ENCODE assay signal across 8 cellular contexts in genomic region chr12:122499991-122500684, GRCh38. TPM values are rescaled to one million over a fixed set of nuclear protein-coding genes. Genes with fewer than 3 reads are reported as not detected.
DNase-seq lines count a peak whose midpoint lies in the region; ATAC-seq, FAIRE-seq and TF ChIP-seq lines count a peak whose summit lies in the region.

No MANE protein-coding gene starts in this region.

- DNase-seq in GM12864 (ENCODE audit: low read depth), result no peak
- DNase-seq in NCI-H128 (lab: John Stamatoyannopoulos, UW; ENCODE audit: unreplicated experiment), result peak; percentile 14
- DNase-seq in T-helper 2 cell, result peak in 4 of 5 experiments; percentile 17 to 79 (median 32)
- peak; percentile 47 for DNase-seq in brain microvascular endothelial cell
- peak; percentile 58 for DNase-seq in iPS-NIHi11 (ENCODE audit: low spot score)
- DNase-seq in small intestine, result peak; percentile 65
- no peak for DNase-seq in globus pallidus (ENCODE audit: low spot score)

- WGBS in small intestine, 3 donors, result 0 to 1% (median 0%) methylated on average over 37 to 47 of the region's 47 CpGs

- peak overlapping the region; percentile 88 for H3K27ac ChIP-seq in brain microvascular endothelial cell
- peak overlapping the region; percentile 94 to 98 for H3K27ac ChIP-seq in small intestine (ENCODE audit: low read depth in 1 of 2, low read length in 1 of 2)

- H3K4me3 ChIP-seq in GM12864 (ENCODE audit: low read depth, low read length), result peak overlapping the region; percentile 97
- peak overlapping the region; percentile 94 for H3K4me3 ChIP-seq in brain microvascular endothelial cell (ENCODE audit: low read depth, low read length)
- H3K4me3 ChIP-seq in small intestine (ENCODE audit: low read depth in 1 of 2, low read length in 2 of 2), result peak overlapping the region; percentile 81 to 82

- ATAC-seq in HG02678 (IDR thresholded peaks at IDR 0.05; ENCODE audit: unreplicated experiment), result peak; percentile 16

- TF ChIP-seq CTCF in GM12864 (IDR thresholded peaks at IDR 0.05; ENCODE audit: low read depth, low read length, missing control alignments), result no peak
- no peak for TF ChIP-seq CTCF in brain microvascular endothelial cell (IDR thresholded peaks at IDR 0.05; ENCODE audit: low read depth, low read length, missing control alignments)

- H3K27me3 ChIP-seq in brain microvascular endothelial cell (replicated peaks) (no peaks in the 10 kb centered on the region), small intestine (ENCODE audit: control insufficient read depth in 2 of 2, insufficient read depth in 2 of 2, low read length in 2 of 2) (no peaks in the 10 kb centered on the region)

- in situ Hi-C loops in brain microvascular endothelial cell (cut with HindIII; ENCODE audit: low pct_ligation_motif_present, low sequenced_read_pairs), result no loop called here

- H3K36me3 ChIP-seq in brain microvascular endothelial cell (replicated peaks), result peaks cover 23% of the 10 kb centered on the region
- H3K36me3 ChIP-seq in small intestine (ENCODE audit: control insufficient read depth in 2 of 2, insufficient read depth in 2 of 2, low read length in 2 of 2), result peaks cover 5 to 7% of the 10 kb centered on the region in 2 donors

- H3K4me1 ChIP-seq in small intestine (ENCODE audit: control insufficient read depth in 2 of 2, insufficient read depth in 1 of 2, low read depth in 1 of 2, low read length in 1 of 2), result no peaks in the 10 kb centered on the region

- H3K9me3 ChIP-seq in small intestine (ENCODE audit: control insufficient read depth, low read depth), result no peaks in the 10 kb centered on the region

- no peak for FAIRE-seq in small intestine (lab: Jason Lieb, UNC)

RNA-seq across cellular contexts. Expression of gene ZCCHC8, which starts 0.6 kb away (rescaled TPM):
- 10 to 100 TPM; 14.6 to 23.9 (median 18.0) TPM for polyA plus RNA-seq in small intestine

RNA-seq across cellular contexts. Expression of gene RSRC2, which starts 26.6 kb away (rescaled TPM):
- 10 to 100 TPM; 38.1 to 44.7 (median 40.0) TPM for polyA plus RNA-seq in small intestine

RNA-seq across cellular contexts. Expression of gene KNTC1, which starts 26.9 kb away (rescaled TPM):
- polyA plus RNA-seq in small intestine, result 10 to 100 TPM in 1 of 3 donors, 1 to 10 TPM in 2; 1.9 to 12.5 (median 5.1) TPM

Comparison
In these comparisons a context has a peak if more than half of its experiments do, and no peak if none do; other contexts are left out.
1. DNase-seq: peak in NCI-H128 (single experiment), T-helper 2 cell (4 of 5), brain microvascular endothelial cell (single experiment), iPS-NIHi11 (single experiment) and small intestine (single experiment); none in GM12864 (single experiment) and globus pallidus (single experiment).
2. Peak in every context shown above with its lines, with median percentiles within 50 percentile points of each other: H3K4me3 ChIP-seq.